27 cellular contexts compared by ENCODE assay signal in genomic region chr10:108348215-108348614, GRCh38.
"Had no signal": no experiment of that assay in that cellular context is flagged by ENCODE, and none has a peak within 500 bp of the region (broad histone marks: within the 10 kb centered on the region; RNA-seq: fewer than 3 reads in every experiment).

No MANE protein-coding gene starts in this region.

- H3K4me1 ChIP-seq: left ventricle myocardium inferior, neural progenitor cell, right atrium auricular region, right lobe of liver, tibial nerve, uterus had no signal

- ATAC-seq: natural killer cell; right lobe of liver; stimulated activated memory B cell treated with anti-CD40 and anti-IgM and Interleukin-4, amounts not matched to agents 10 μg/mL and 1 μg/mL and 100 μg/mL, for 72 hours; stimulated activated naive CD8-positive, alpha-beta T cell treated with anti-CD3 and anti-CD28 coated beads, Interleukin-15, amount 100 ng/mL, for 72 hours had no signal

- H3K36me3 ChIP-seq: left ventricle myocardium inferior, neural progenitor cell, neutrophil, ovary, right atrium auricular region, right lobe of liver, tibial nerve, uterus had no signal

- H3K27me3 ChIP-seq: neural progenitor cell, neutrophil, ovary, right atrium auricular region, right lobe of liver, tibial nerve, uterus had no signal

- H3K4me3 ChIP-seq: left ventricle myocardium inferior, lung, neural progenitor cell, ovary, right atrium auricular region, right lobe of liver, smooth muscle cell, tibial nerve, uterus had no signal

- H3K36me3 Mint-ChIP-seq: mesothelial cell of epicardium; naive B cell; natural killer cell; neural progenitor cell; stimulated activated memory B cell treated with anti-CD40 and anti-IgM and Interleukin-4, amounts not matched to agents 10 μg/mL and 1 μg/mL and 100 μg/mL, for 72 hours; type B pancreatic cell had no signal

- DNase-seq: islet precursor cell; left ventricle myocardium inferior; mesendoderm; naive B cell; natural killer cell; nephron progenitor cell; occipital lobe; ovary; right lobe of liver; stimulated activated CD4-positive, alpha-beta T cell treated with anti-CD3 and anti-CD28 coated beads, Interleukin-1b, Interleukin-23, amount 100 ng/mL, for 48 hours; stimulated activated CD4-positive, alpha-beta T cell treated with anti-CD3 and anti-CD28 coated beads, Interleukin-2, amount 100 ng/mL, for 48 hours; stimulated activated CD4-positive, alpha-beta T cell treated with anti-CD3 and anti-CD28 coated beads, Interleukin-4, amount 100 ng/mL, for 4 hours; stimulated activated CD8-positive, alpha-beta memory T cell treated with anti-CD3 and anti-CD28 coated beads, Interleukin-4, amount 100 ng/mL, for 48 hours; stimulated activated naive CD4-positive, alpha-beta T cell treated with Interleukin-2 at 50 U/mL for 16 hours; stimulated activated naive CD8-positive, alpha-beta T cell treated with anti-CD3 and anti-CD28 coated beads, Interleukin-15, amount 100 ng/mL, for 72 hours; substantia nigra; uterus had no signal

- H3K9me3 ChIP-seq: left ventricle myocardium inferior, neutrophil, ovary, right atrium auricular region, right lobe of liver, tibial nerve, uterus had no signal

- H3K27me3 Mint-ChIP-seq: naive B cell; progenitor cell of endocrine pancreas; stimulated activated memory B cell treated with anti-CD40 and anti-IgM and Interleukin-4, amounts not matched to agents 10 μg/mL and 1 μg/mL and 100 μg/mL, for 72 hours; stimulated activated naive CD8-positive, alpha-beta T cell treated with anti-CD3 and anti-CD28 coated beads, Interleukin-15, amount 100 ng/mL, for 72 hours; type B pancreatic cell had no signal

- H3K27ac ChIP-seq: left ventricle myocardium inferior, neural progenitor cell, neutrophil, ovary, right atrium auricular region, right lobe of liver, tibial nerve, uterus had no signal

- H3K4me3 Mint-ChIP-seq: mesothelial cell of epicardium; naive B cell; natural killer cell; nephron progenitor cell; neural progenitor cell; stimulated activated memory B cell treated with anti-CD40 and anti-IgM and Interleukin-4, amounts not matched to agents 10 μg/mL and 1 μg/mL and 100 μg/mL, for 72 hours; stimulated activated naive CD8-positive, alpha-beta T cell treated with anti-CD3 and anti-CD28 coated beads, Interleukin-15, amount 100 ng/mL, for 72 hours; type B pancreatic cell had no signal

- H3K4me1 Mint-ChIP-seq: naive B cell; natural killer cell; nephron progenitor cell; stimulated activated memory B cell treated with anti-CD40 and anti-IgM and Interleukin-4, amounts not matched to agents 10 μg/mL and 1 μg/mL and 100 μg/mL, for 72 hours; stimulated activated naive CD8-positive, alpha-beta T cell treated with anti-CD3 and anti-CD28 coated beads, Interleukin-15, amount 100 ng/mL, for 72 hours had no signal

- H3K27ac Mint-ChIP-seq: mesothelial cell of epicardium; naive B cell; natural killer cell; nephron progenitor cell; neural progenitor cell; progenitor cell of endocrine pancreas; stimulated activated memory B cell treated with anti-CD40 and anti-IgM and Interleukin-4, amounts not matched to agents 10 μg/mL and 1 μg/mL and 100 μg/mL, for 72 hours; stimulated activated naive CD8-positive, alpha-beta T cell treated with anti-CD3 and anti-CD28 coated beads, Interleukin-15, amount 100 ng/mL, for 72 hours; type B pancreatic cell had no signal
